ENCODE assay signal across 10 cellular contexts in the genomic region with DNA sequence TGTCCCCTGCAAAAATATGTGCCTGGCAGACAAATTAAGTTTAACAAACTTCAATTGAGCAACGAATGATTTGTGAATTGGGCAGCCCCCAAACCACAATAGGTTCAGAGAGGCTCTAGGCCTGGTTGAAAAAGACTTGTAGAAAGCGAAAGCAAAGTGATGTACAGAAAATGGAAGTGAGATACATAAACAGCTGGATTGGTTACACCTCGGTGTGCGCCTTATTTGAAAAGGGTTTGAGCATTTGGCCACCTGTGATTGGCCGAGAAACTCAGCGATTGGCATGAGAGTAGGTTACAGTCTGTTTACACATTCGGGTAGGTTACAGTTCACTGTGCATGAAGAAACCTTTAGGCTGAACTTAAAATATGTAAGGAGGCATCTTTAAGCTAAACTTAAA.
DNase-seq lines count a peak whose midpoint lies in the region; ATAC-seq and TF ChIP-seq lines count a peak whose summit lies in the region.
"Had no signal": no experiment of that assay in that cellular context is flagged by ENCODE, and none has a peak within 500 bp of the region (broad histone marks: within the 10 kb centered on the region; RNA-seq: fewer than 3 reads in every experiment).

No MANE protein-coding gene starts in this region.

- no peaks in the 10 kb centered on the region for H3K27me3 Mint-ChIP-seq in naive B cell
- peaks cover 0 to 3% (median 0%) of the 10 kb centered on the region in 3 donors for H3K27me3 Mint-ChIP-seq in CD14-positive monocyte (ENCODE audit: low read depth in 3 of 3)

- peak; percentile 94 for ATAC-seq in GM19023 (IDR thresholded peaks at IDR 0.05; ENCODE audit: unreplicated experiment)
- ATAC-seq in GM21576 (IDR thresholded peaks at IDR 0.05; ENCODE audit: unreplicated experiment): peak; percentile 92
- ATAC-seq in HG03175 (IDR thresholded peaks at IDR 0.05; ENCODE audit: unreplicated experiment): peak; percentile 92
- ATAC-seq in naive B cell (ENCODE audit: low read depth in 2 of 2): peak; percentile 89 to 90

- TF ChIP-seq CTCF in CD14-positive monocyte (IDR thresholded peaks at IDR 0.05): no peak

- intact Hi-C loops in CD14-positive monocyte (cut with micrococcal nuclease): loop anchor here in 1 of 2 donors (5.0 kb wide), 1 partner anchor 38 kb away; no protein-coding TSS in a partner anchor

- DNase-seq in naive B cell (peak; percentile 66), SK-N-DZ (ENCODE audit: low spot score) (no peak), NCI-H69 (lab: John Stamatoyannopoulos, UW) (no peak), CD14-positive monocyte (ENCODE audit: low spot score) (no peak)
- DNase-seq: activated naive CD4-positive, alpha-beta T cell treated with Interleukin-2 at 50 U/mL for 16 hours; dorsolateral prefrontal cortex; thyroid gland had no signal

- H3K4me1 Mint-ChIP-seq in naive B cell: peaks cover 45 to 86% (median 56%) of the 10 kb centered on the region in 3 donors
- no peaks in the 10 kb centered on the region for H3K4me1 Mint-ChIP-seq in CD14-positive monocyte

- peak overlapping the region in 7 of 8 donors; percentile 15 to 82 (median 52) for H3K4me3 Mint-ChIP-seq in naive B cell
- H3K4me3 Mint-ChIP-seq in CD14-positive monocyte: no peak overlapping the region

- H3K36me3 Mint-ChIP-seq in naive B cell: peaks cover 1 to 4% of the 10 kb centered on the region in 2 donors
- no peaks in the 10 kb centered on the region for H3K36me3 Mint-ChIP-seq in CD14-positive monocyte

- H3K27ac Mint-ChIP-seq in naive B cell (peak overlapping the region; percentile 72 to 98 (median 94)), CD14-positive monocyte (no peak overlapping the region)

- H3K9me3 Mint-ChIP-seq in naive B cell (peaks cover 0 to 2% (median 0%) of the 10 kb centered on the region in 7 donors), CD14-positive monocyte (peaks cover 0 to 1% (median 0%) of the 10 kb centered on the region in 7 donors)

Comparison
In these comparisons a context has a peak if more than half of its experiments do, and no peak if none do; other contexts are left out.
1. H3K27ac Mint-ChIP-seq: peak in naive B cell (6 of 6); none in CD14-positive monocyte (0 of 7).
2. H3K4me3 Mint-ChIP-seq: peak in naive B cell (7 of 8); none in CD14-positive monocyte (0 of 2).
3. Peak in every context shown above with its lines, with median percentiles within 50 percentile points of each other: ATAC-seq.